In genomic region chr5:89117131-89117644, GRCh38 we compare ENCODE assay signal across 7 cellular contexts.
DNase-seq lines count a peak whose midpoint lies in the region; ATAC-seq and TF ChIP-seq lines count a peak whose summit lies in the region.

No MANE protein-coding gene starts in this region.

- H3K4me1 Mint-ChIP-seq in stimulated activated naive B cell treated with anti-CD40 and anti-IgM and Interleukin-4, amounts not matched to agents 10 μg/mL and 1 μg/mL and 100 μg/mL, for 72 hours = peaks cover 3 to 11% of the 10 kb centered on the region in 2 donors

- DNase-seq in Peyer's patch (peak in 2 of 3 donors; percentile 52 to 64), NCI-H345 (lab: John Stamatoyannopoulos, UW) (no peak), NCI-H774 (lab: John Stamatoyannopoulos, UW) (no peak), tibial artery (no peak)
- no peak for DNase-seq in stimulated activated naive B cell treated with anti-CD40 and anti-IgM and Interleukin-4, amounts not matched to agents 10 μg/mL and 1 μg/mL and 100 μg/mL, for 72 hours

- H3K27ac Mint-ChIP-seq in stimulated activated naive B cell treated with anti-CD40 and anti-IgM and Interleukin-4, amounts not matched to agents 10 μg/mL and 1 μg/mL and 100 μg/mL, for 72 hours = peak overlapping the region; percentile 15

- H3K4me1 ChIP-seq in Peyer's patch (no peaks in the 10 kb centered on the region), tibial artery (peaks cover 0 to 12% (median 2%) of the 10 kb centered on the region in 4 donors)

- no peak overlapping the region for H3K27ac ChIP-seq in Peyer's patch
- H3K27ac ChIP-seq in tibial artery = no peak overlapping the region

- no peaks in the 10 kb centered on the region for H3K9me3 Mint-ChIP-seq in stimulated activated naive B cell treated with anti-CD40 and anti-IgM and Interleukin-4, amounts not matched to agents 10 μg/mL and 1 μg/mL and 100 μg/mL, for 72 hours

- no peaks in the 10 kb centered on the region for H3K27me3 ChIP-seq in Peyer's patch
- H3K27me3 ChIP-seq in tibial artery = no peaks in the 10 kb centered on the region

- ATAC-seq in GM19351 (IDR thresholded peaks at IDR 0.05; ENCODE audit: unreplicated experiment) = peak; percentile 91
- ATAC-seq in HG02943 (IDR thresholded peaks at IDR 0.05; ENCODE audit: low read depth, unreplicated experiment) = peak; percentile 92
- peak; percentile 94 for ATAC-seq in stimulated activated naive B cell treated with anti-CD40 and anti-IgM and Interleukin-4, amounts not matched to agents 10 μg/mL and 1 μg/mL and 100 μg/mL, for 72 hours (replicated peaks)

- no peaks in the 10 kb centered on the region for H3K27me3 Mint-ChIP-seq in stimulated activated naive B cell treated with anti-CD40 and anti-IgM and Interleukin-4, amounts not matched to agents 10 μg/mL and 1 μg/mL and 100 μg/mL, for 72 hours

- no peak for TF ChIP-seq POLR2A in Peyer's patch (IDR thresholded peaks at IDR 0.05)

- H3K36me3 ChIP-seq in Peyer's patch = no peaks in the 10 kb centered on the region
- H3K36me3 ChIP-seq in tibial artery = no peaks in the 10 kb centered on the region

- H3K4me3 ChIP-seq in Peyer's patch = no peak overlapping the region
- no peak overlapping the region for H3K4me3 ChIP-seq in tibial artery

- H3K9me3 ChIP-seq in Peyer's patch = no peaks in the 10 kb centered on the region
- H3K9me3 ChIP-seq in tibial artery = no peaks in the 10 kb centered on the region

- H3K36me3 Mint-ChIP-seq in stimulated activated naive B cell treated with anti-CD40 and anti-IgM and Interleukin-4, amounts not matched to agents 10 μg/mL and 1 μg/mL and 100 μg/mL, for 72 hours = no peaks in the 10 kb centered on the region

- no peak overlapping the region for H3K4me3 Mint-ChIP-seq in stimulated activated naive B cell treated with anti-CD40 and anti-IgM and Interleukin-4, amounts not matched to agents 10 μg/mL and 1 μg/mL and 100 μg/mL, for 72 hours

- no peak for TF ChIP-seq CTCF in Peyer's patch (IDR thresholded peaks at IDR 0.05)
- no peak for TF ChIP-seq CTCF in tibial artery (IDR thresholded peaks at IDR 0.05)

- intact Hi-C loops in tibial artery (cut with DNase I; ENCODE audit: low total_unique reads) = no loop called here

Comparison
In these comparisons a context has a peak if more than half of its experiments do, and no peak if none do; other contexts are left out.
1. DNase-seq: peak in Peyer's patch (2 of 3); none in stimulated activated naive B cell treated with anti-CD40 and anti-IgM and Interleukin-4, amounts not matched to agents 10 μg/mL and 1 μg/mL and 100 μg/mL, for 72 hours (single experiment), NCI-H345 (single experiment), NCI-H774 (single experiment) and tibial artery (0 of 2).
2. Peak in every context shown above with its lines, with median percentiles within 50 percentile points of each other: ATAC-seq.